8 cellular contexts compared by ENCODE assay signal in the genomic region with DNA sequence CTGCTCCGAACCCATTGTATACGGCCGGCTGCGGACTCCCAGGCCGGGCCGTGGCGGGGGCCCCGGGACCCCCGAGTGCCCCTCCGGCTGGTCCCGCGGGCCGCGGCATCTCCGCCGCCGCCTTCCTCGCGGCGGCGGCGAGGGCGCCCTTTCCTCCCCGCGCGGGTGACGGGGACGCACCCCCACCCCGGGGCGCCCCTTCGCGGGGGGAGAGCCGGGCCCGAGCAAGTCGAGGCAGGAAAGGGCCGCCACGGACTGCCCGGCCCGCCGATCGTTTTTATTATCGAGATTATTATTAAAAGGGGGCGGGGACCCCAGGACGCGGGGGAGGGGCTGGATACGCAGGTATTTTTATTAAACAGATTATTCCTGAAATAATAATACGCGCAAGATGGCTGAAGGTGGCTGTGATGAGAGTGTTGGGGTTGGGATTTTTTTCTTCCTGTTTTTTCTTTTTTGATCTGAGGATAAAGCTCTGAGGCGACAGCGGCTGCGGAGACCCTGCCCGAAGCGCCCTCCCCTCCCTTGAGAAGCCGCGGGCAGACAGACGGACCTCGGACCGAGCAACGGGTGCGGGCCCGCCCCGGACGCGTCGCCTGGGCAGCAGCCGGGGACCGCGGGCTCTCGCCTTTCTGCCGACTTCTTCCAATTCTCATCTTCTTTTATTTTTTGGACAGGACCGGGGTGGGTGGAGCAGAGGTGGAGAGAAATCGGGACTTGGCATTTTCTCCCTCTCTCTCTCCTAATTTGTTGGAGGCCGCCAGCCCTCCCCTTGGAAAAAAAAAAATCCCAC. TPM values are rescaled to one million over a fixed set of nuclear protein-coding genes. Genes with fewer than 3 reads are reported as not detected.
DNase-seq lines count a peak whose midpoint lies in the region; ATAC-seq and TF ChIP-seq lines count a peak whose summit lies in the region.

No MANE protein-coding gene starts in this region.

- DNase-seq in G401 (ENCODE audit: low spot score): peak; percentile 77
- DNase-seq in astrocyte of the spinal cord (ENCODE audit: low read depth, low spot score): peak; percentile 60
- DNase-seq in hepatocyte (ENCODE audit: low spot score): peak; percentile 74
- DNase-seq in sciatic nerve (ENCODE audit: low spot score): peak; percentile 86
- DNase-seq in iPS-NIHi7 (ENCODE audit: extremely low spot score): no peak
- DNase-seq in NCI-H128 (lab: John Stamatoyannopoulos, UW; ENCODE audit: unreplicated experiment): no peak

- H3K27me3 ChIP-seq in SU-DHL-6 (ENCODE audit: low read length): no peaks in the 10 kb centered on the region
- H3K27me3 ChIP-seq in hepatocyte: no peaks in the 10 kb centered on the region

- WGBS in hepatocyte (ENCODE audit: low lambda C conversion rate, missing lambda C conversion rate): 3% methylated on average over 52 of the region's 73 CpGs

- no peaks in the 10 kb centered on the region for H3K36me3 ChIP-seq in SU-DHL-6 (ENCODE audit: low read length)
- H3K36me3 ChIP-seq in hepatocyte (replicated peaks; ENCODE audit: insufficient read depth, low read depth): no peaks in the 10 kb centered on the region

- H3K9me2 ChIP-seq in SU-DHL-6 (replicated peaks; ENCODE audit: insufficient read depth, low read length) (no peaks in the 10 kb centered on the region), hepatocyte (replicated peaks; ENCODE audit: insufficient read depth) (no peaks in the 10 kb centered on the region)

- peak; percentile 10 for ATAC-seq in HG03280 (IDR thresholded peaks at IDR 0.05; ENCODE audit: unreplicated experiment)
- ATAC-seq in sciatic nerve: no peak

- H3K27ac ChIP-seq in SU-DHL-6 (ENCODE audit: low read depth, low read length) (peak overlapping the region; percentile 87), hepatocyte (peak overlapping the region; percentile 98)

- H3K4me2 ChIP-seq in SU-DHL-6 (ENCODE audit: low read depth, low read length, poor library complexity, severe bottlenecking) (peak overlapping the region; percentile 73), hepatocyte (peak overlapping the region; percentile 93)

- H2AFZ ChIP-seq in SU-DHL-6 (ENCODE audit: low read depth, low read length, severe bottlenecking): peak overlapping the region; percentile 78
- peak overlapping the region; percentile 32 for H2AFZ ChIP-seq in hepatocyte

- peaks cover 12% of the 10 kb centered on the region for H3K4me1 ChIP-seq in hepatocyte (ENCODE audit: insufficient read depth)

- peak overlapping the region; percentile 84 for H3K9ac ChIP-seq in SU-DHL-6 (ENCODE audit: low read length)

- TF ChIP-seq CTCF in SU-DHL-6 (IDR thresholded peaks at IDR 0.05; ENCODE audit: insufficient read depth, low read length, poor library complexity, severe bottlenecking) (no peak), astrocyte of the spinal cord (IDR thresholded peaks at IDR 0.05; ENCODE audit: low read depth, low read length) (no peak), hepatocyte (IDR thresholded peaks at IDR 0.05; ENCODE audit: poor library complexity) (no peak)

- intact Hi-C loops in sciatic nerve (cut with DNase I): loop anchor here (10.0 kb wide), 1 partner anchor 72 kb away; the partner anchor contains the start of genes ARL3 and SFXN2

- no peaks in the 10 kb centered on the region for H4K20me1 ChIP-seq in SU-DHL-6 (ENCODE audit: low read depth, low read length)
- H4K20me1 ChIP-seq in hepatocyte (ENCODE audit: insufficient read depth, poor library complexity, severe bottlenecking): peaks cover 22% of the 10 kb centered on the region

- peak overlapping the region; percentile 76 for H3K4me3 ChIP-seq in SU-DHL-6 (ENCODE audit: insufficient read depth, low read length, poor library complexity, severe bottlenecking)
- peak overlapping the region; percentile 85 for H3K4me3 ChIP-seq in astrocyte of the spinal cord (ENCODE audit: low read depth, low read length)
- peak overlapping the region; percentile 58 for H3K4me3 ChIP-seq in hepatocyte

- H3F3A ChIP-seq in SU-DHL-6 (ENCODE audit: insufficient read depth): peaks cover 28% of the 10 kb centered on the region

- peaks cover 14% of the 10 kb centered on the region; the same call in 1 of the 2 replicates for H3K79me2 ChIP-seq in SU-DHL-6 (ENCODE audit: insufficient read depth, low read length)
- peaks cover 35% of the 10 kb centered on the region for H3K79me2 ChIP-seq in hepatocyte

- peaks cover 6% of the 10 kb centered on the region; the same call in 1 of the 2 replicates for H3K9me3 ChIP-seq in SU-DHL-6 (ENCODE audit: insufficient read depth, low read length)
- H3K9me3 ChIP-seq in hepatocyte (ENCODE audit: low read depth): no peaks in the 10 kb centered on the region

- in situ Hi-C loops in G401 (cut with HindIII; ENCODE audit: low sequenced_read_pairs): no loop called here
- in situ Hi-C loops in astrocyte of the spinal cord (cut with HindIII; ENCODE audit: low sequenced_read_pairs): no loop called here

RNA-seq across cellular contexts. Expression of gene TRIM8, which starts 1.5 kb away (rescaled TPM):
- 30.2 and 44.4 TPM in 2 replicates for total RNA-seq in G401 (2014; rRNA removed; shearing (Covaris generic))
- total RNA-seq in hepatocyte (41.3 and 53.3 TPM in 2 replicates), sciatic nerve (164 TPM)
- polyA plus RNA-seq in hepatocyte: 61.2 and 63.4 TPM in 2 replicates

Comparison
In these comparisons a context has a peak if more than half of its experiments do, and no peak if none do; other contexts are left out.
1. DNase-seq: peak in G401 (single experiment), astrocyte of the spinal cord (single experiment), hepatocyte (single experiment) and sciatic nerve (single experiment); none in iPS-NIHi7 (single experiment) and NCI-H128 (single experiment).
2. Peak in every context shown above with its lines, with median percentiles within 50 percentile points of each other: H3K4me3 ChIP-seq.